ENCODE assay signal across 19 cellular contexts in genomic region chr16:24367186-24367585, GRCh38.
"Had no signal": no experiment of that assay in that cellular context is flagged by ENCODE, and none has a peak within 500 bp of the region (broad histone marks: within the 10 kb centered on the region; RNA-seq: fewer than 3 reads in every experiment).

No MANE protein-coding gene starts in this region.

- H3K4me1 ChIP-seq: colonic mucosa, lower lobe of right lung, spleen, upper lobe of right lung had no signal

- H3K9me3 ChIP-seq: colonic mucosa, lower lobe of right lung, neutrophil, sigmoid colon, upper lobe of right lung had no signal

- H3K27ac ChIP-seq: brain microvascular endothelial cell, colonic mucosa, lower lobe of right lung, neutrophil, sigmoid colon, spleen, upper lobe of right lung had no signal

- H3K4me3 ChIP-seq: colonic mucosa, lower lobe of right lung, sigmoid colon, spleen, upper lobe of right lung had no signal

- ATAC-seq: activated T-cell treated with anti-CD3 and anti-CD28 coated beads, Interleukin-2, amount 50 U/mL, for 4 hours; left colon; lower lobe of right lung; natural killer cell; upper lobe of right lung had no signal

- H3K36me3 ChIP-seq: brain microvascular endothelial cell, colonic mucosa, lower lobe of right lung, neutrophil, sigmoid colon, spleen, upper lobe of right lung had no signal

- H3K27me3 ChIP-seq: brain microvascular endothelial cell, colonic mucosa, neutrophil, sigmoid colon had no signal

- DNase-seq: activated CD4-positive, alpha-beta T cell treated with anti-CD3 and anti-CD28 coated beads, Interleukin-2, amount 50 U/mL, for 1 hour; activated CD4-positive, CD25-positive, alpha-beta regulatory T cell treated with anti-CD3 and anti-CD28 coated beads, Interleukin-2, amount 50 U/mL, for 72 hours; activated CD8-positive, alpha-beta memory T cell treated with anti-CD3 and anti-CD28 coated beads, Interleukin-2, amount 50 U/mL, for 4 hours; activated naive CD4-positive, alpha-beta T cell treated with anti-CD3 and anti-CD28 coated beads for 36 hours; activated T-cell treated with anti-CD3 and anti-CD28 coated beads, Interleukin-2, amount 50 U/mL, for 4 hours; aorta; brain microvascular endothelial cell; colonic mucosa; foreskin melanocyte; hypothalamus; islet precursor cell; left colon; lower lobe of right lung; natural killer cell; sigmoid colon; spleen; stimulated activated naive CD4-positive, alpha-beta T cell; upper lobe of right lung had no signal
